Comparison of ENCODE assay signal across 14 cellular contexts in the genomic region with DNA sequence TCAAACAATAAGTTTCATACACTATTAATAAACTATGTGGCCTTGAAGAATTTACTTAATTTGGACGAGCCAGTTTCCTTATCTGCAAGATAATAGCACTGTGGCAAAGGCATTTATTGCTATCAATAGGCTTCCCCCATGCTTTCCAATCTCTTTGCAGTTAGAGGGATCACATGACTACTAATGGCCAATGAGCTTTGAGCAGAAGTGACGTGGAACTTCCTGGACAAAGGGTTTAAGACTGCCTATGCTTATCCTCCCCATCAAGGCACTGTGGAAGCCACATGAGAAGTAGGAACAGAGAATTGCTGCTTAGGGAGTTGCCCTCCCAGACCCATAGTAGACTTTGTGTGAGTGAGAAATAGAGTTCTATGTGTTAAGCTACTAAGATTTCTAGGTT. TPM values are rescaled to one million over a fixed set of nuclear protein-coding genes. Genes with fewer than 3 reads are reported as not detected.
DNase-seq lines count a peak whose midpoint lies in the region; ATAC-seq and TF ChIP-seq lines count a peak whose summit lies in the region.
"Had no signal": no experiment of that assay in that cellular context is flagged by ENCODE, and none has a peak within 500 bp of the region (broad histone marks: within the 10 kb centered on the region; RNA-seq: fewer than 3 reads in every experiment).

No MANE protein-coding gene starts in this region.

- intact Hi-C loops in posterior vena cava (cut with DNase I) = no loop called here

- peak; percentile 38 for ATAC-seq in HG03354 (IDR thresholded peaks at IDR 0.05; ENCODE audit: poor library complexity, severe bottlenecking, unreplicated experiment)
- ATAC-seq: lower lobe of right lung; naive thymus-derived CD4-positive, alpha-beta T cell had no signal

- no peak for TF ChIP-seq POLR2A in erythroblast (IDR thresholded peaks at IDR 0.05; ENCODE audit: low read length)

- DNase-seq in CD1c-positive myeloid dendritic cell (ENCODE audit: extremely low spot score) (peak; percentile 12), RKO (ENCODE audit: low spot score) (peak; percentile 16), erythroblast (lab: John Stamatoyannopoulos, UW) (peak; percentile 14 to 22), posterior vena cava (ENCODE audit: low spot score) (no peak), midbrain (lab: John Stamatoyannopoulos, UW) (no peak)
- DNase-seq in activated effector memory CD4-positive, alpha-beta T cell treated with Interleukin-2 at 50 U/mL for 16 hours = no peak
- DNase-seq: activated CD4-positive, CD25-positive, alpha-beta regulatory T cell treated with anti-CD3 and anti-CD28 coated beads, Interleukin-2, amount 50 U/mL, for 72 hours; activated naive CD4-positive, alpha-beta T cell treated with anti-CD3 and anti-CD28 coated beads for 36 hours; colonic mucosa; Kasumi-1; lower lobe of right lung; naive thymus-derived CD4-positive, alpha-beta T cell; NCI-H187 had no signal

RNA-seq across cellular contexts. Expression of a gene that starts 16.7 kb away (rescaled TPM):
- total RNA-seq in posterior vena cava = 10 to 100 TPM; 27.9 to 28.4 TPM

RNA-seq across cellular contexts. Expression of a gene that starts 59.9 kb away (rescaled TPM):
- 10 to 100 TPM; 34.9 to 46.9 TPM for total RNA-seq in posterior vena cava

Comparison
In these comparisons a context has a peak if more than half of its experiments do, and no peak if none do; other contexts are left out.
1. DNase-seq: peak in CD1c-positive myeloid dendritic cell (single experiment), RKO (single experiment) and erythroblast (2 of 2); none in posterior vena cava (single experiment), midbrain (single experiment) and activated effector memory CD4-positive, alpha-beta T cell treated with Interleukin-2 at 50 U/mL for 16 hours (single experiment).